25 cellular contexts compared by ENCODE assay signal in genomic region chr13:33174980-33175379, GRCh38.
DNase-seq lines count a peak whose midpoint lies in the region; ATAC-seq, FAIRE-seq and TF ChIP-seq lines count a peak whose summit lies in the region.
"Had no signal": no experiment of that assay in that cellular context is flagged by ENCODE, and none has a peak within 500 bp of the region (broad histone marks: within the 10 kb centered on the region; RNA-seq: fewer than 3 reads in every experiment).

No MANE protein-coding gene starts in this region.

- no peaks in the 10 kb centered on the region for H3K27me3 ChIP-seq in astrocyte (ENCODE audit: insufficient read depth, low read length)
- H3K27me3 ChIP-seq: brain microvascular endothelial cell, colonic mucosa, MG63, testis had no signal

- no peak for ATAC-seq in GM18511 (IDR thresholded peaks at IDR 0.05; ENCODE audit: unreplicated experiment)
- ATAC-seq in natural killer cell, result no peak
- ATAC-seq: activated CD4-positive, CD25-positive, alpha-beta regulatory T cell treated with anti-CD3 and anti-CD28 coated beads, Interleukin-2, amount 50 U/mL, for 24 hours; activated CD8-positive, alpha-beta T cell treated with anti-CD3 and anti-CD28 coated beads for 36 hours; Panc1; stimulated activated effector memory CD8-positive, alpha-beta T cell treated with anti-CD3 and anti-CD28 coated beads, Interleukin-12 subunit alpha, Interleukin-12 subunit beta, amount 100 ng/mL, for 72 hours had no signal

- no peak overlapping the region for H3K4me3 Mint-ChIP-seq in astrocyte (ENCODE audit: unreplicated experiment)
- H3K4me3 Mint-ChIP-seq in natural killer cell, result no peak overlapping the region
- H3K4me3 Mint-ChIP-seq: activated CD8-positive, alpha-beta T cell treated with anti-CD3 and anti-CD28 coated beads for 36 hours; naive B cell; stimulated activated effector memory CD8-positive, alpha-beta T cell treated with anti-CD3 and anti-CD28 coated beads, Interleukin-12 subunit alpha, Interleukin-12 subunit beta, amount 100 ng/mL, for 72 hours had no signal

- no peak for FAIRE-seq in astrocyte (lab: Jason Lieb, UNC)
- FAIRE-seq: H1 had no signal

- H3K4me1 Mint-ChIP-seq in astrocyte (ENCODE audit: low read depth, unreplicated experiment), result peaks cover 25% of the 10 kb centered on the region
- no peaks in the 10 kb centered on the region for H3K4me1 Mint-ChIP-seq in natural killer cell
- H3K4me1 Mint-ChIP-seq: naive B cell; stimulated activated effector memory CD8-positive, alpha-beta T cell treated with anti-CD3 and anti-CD28 coated beads, Interleukin-12 subunit alpha, Interleukin-12 subunit beta, amount 100 ng/mL, for 72 hours had no signal

- H3K4me1 ChIP-seq in astrocyte (ENCODE audit: insufficient read depth, low read length), result peaks cover 15% of the 10 kb centered on the region
- H3K4me1 ChIP-seq: colonic mucosa had no signal

- no peak for TF ChIP-seq CTCF in AG09319 (IDR thresholded peaks at IDR 0.05; ENCODE audit: low read depth, low read length)
- TF ChIP-seq CTCF in astrocyte (IDR thresholded peaks at IDR 0.05; ENCODE audit: insufficient read depth, low read depth, low read length), result no peak
- no peak for TF ChIP-seq CTCF in natural killer cell (IDR thresholded peaks at IDR 0.05)

- H3K27ac Mint-ChIP-seq in astrocyte (ENCODE audit: unreplicated experiment) (no peak overlapping the region), natural killer cell (no peak overlapping the region)
- H3K27ac Mint-ChIP-seq: activated CD8-positive, alpha-beta T cell treated with anti-CD3 and anti-CD28 coated beads for 36 hours; naive B cell; stimulated activated effector memory CD8-positive, alpha-beta T cell treated with anti-CD3 and anti-CD28 coated beads, Interleukin-12 subunit alpha, Interleukin-12 subunit beta, amount 100 ng/mL, for 72 hours had no signal

- peaks cover 86% of the 10 kb centered on the region for H3K79me2 ChIP-seq in astrocyte (ENCODE audit: insufficient read depth, low read length)

- no peak overlapping the region for H2AFZ ChIP-seq in astrocyte (ENCODE audit: low read depth, low read length)

- H3K27ac ChIP-seq in astrocyte (ENCODE audit: low read depth, low read length), result no peak overlapping the region
- H3K27ac ChIP-seq: brain microvascular endothelial cell, colonic mucosa, testis had no signal

- no peaks in the 10 kb centered on the region for H4K20me1 ChIP-seq in astrocyte (ENCODE audit: insufficient read depth, low read length)

- peaks cover 7% of the 10 kb centered on the region for H3K36me3 ChIP-seq in astrocyte (ENCODE audit: insufficient read depth, low read length)
- H3K36me3 ChIP-seq: colonic mucosa had no signal

- peaks cover 6% of the 10 kb centered on the region for H3K36me3 Mint-ChIP-seq in astrocyte (ENCODE audit: low read depth, unreplicated experiment)
- H3K36me3 Mint-ChIP-seq in natural killer cell, result no peaks in the 10 kb centered on the region
- H3K36me3 Mint-ChIP-seq: naive B cell; stimulated activated effector memory CD8-positive, alpha-beta T cell treated with anti-CD3 and anti-CD28 coated beads, Interleukin-12 subunit alpha, Interleukin-12 subunit beta, amount 100 ng/mL, for 72 hours had no signal

- intact Hi-C loops in natural killer cell (cut with micrococcal nuclease), result no loop called here

- no peaks in the 10 kb centered on the region for H3K9me3 ChIP-seq in astrocyte (ENCODE audit: insufficient read depth, low read depth, low read length)
- H3K9me3 ChIP-seq: colonic mucosa, MG63, testis had no signal

- H3K27me3 Mint-ChIP-seq in astrocyte (ENCODE audit: low read depth, unreplicated experiment), result no peaks in the 10 kb centered on the region
- peaks cover 0 to 5% of the 10 kb centered on the region in 2 donors for H3K27me3 Mint-ChIP-seq in natural killer cell (ENCODE audit: low read depth in 2 of 2)
- H3K27me3 Mint-ChIP-seq: naive B cell had no signal

- H3K4me2 ChIP-seq in astrocyte (ENCODE audit: low read length), result no peak overlapping the region

- H3K9me3 Mint-ChIP-seq in astrocyte (ENCODE audit: unreplicated experiment) (no peaks in the 10 kb centered on the region), natural killer cell (no peaks in the 10 kb centered on the region)
- H3K9me3 Mint-ChIP-seq: activated CD8-positive, alpha-beta T cell treated with anti-CD3 and anti-CD28 coated beads for 36 hours; naive B cell; stimulated activated effector memory CD8-positive, alpha-beta T cell treated with anti-CD3 and anti-CD28 coated beads, Interleukin-12 subunit alpha, Interleukin-12 subunit beta, amount 100 ng/mL, for 72 hours had no signal

- DNase-seq in AG09319 (ENCODE audit: extremely low read depth, low read depth) (peak; percentile 73), astrocyte (ENCODE audit: low read depth) (peak; percentile 49), fibroblast of peridontal ligament (ENCODE audit: extremely low read depth) (peak; percentile 99), stromal cell of bone marrow (ENCODE audit: low read depth) (peak; percentile 71), SHP77 (lab: John Stamatoyannopoulos, UW) (no peak), natural killer cell (no peak)
- DNase-seq: activated CD8-positive, alpha-beta T cell treated with anti-CD3 and anti-CD28 coated beads for 36 hours; activated effector memory CD4-positive, alpha-beta T cell treated with anti-CD3 and anti-CD28 coated beads, Interleukin-2, amount 50 U/mL, for 16 hours; brain microvascular endothelial cell; colonic mucosa; DMS53; GDM1; head of caudate nucleus; mesendoderm; MG63; naive B cell; occipital lobe; stimulated activated CD4-positive, alpha-beta T cell treated with anti-CD3 and anti-CD28 coated beads, Interleukin-2, amount 100 ng/mL, for 48 hours; T-helper 1 cell; testis had no signal

- H3K4me3 ChIP-seq in astrocyte (ENCODE audit: insufficient read depth, low read depth, low read length), result no peak overlapping the region
- H3K4me3 ChIP-seq: colonic mucosa, MG63, testis had no signal

- no peak overlapping the region for H3K9ac ChIP-seq in astrocyte (ENCODE audit: low read length)

Comparison
In these comparisons a context has a peak if more than half of its experiments do, and no peak if none do; other contexts are left out.
1. DNase-seq: peak in AG09319 (single experiment), astrocyte (single experiment), fibroblast of peridontal ligament (single experiment) and stromal cell of bone marrow (single experiment); none in SHP77 (0 of 2) and natural killer cell (single experiment).